In the genomic region with DNA sequence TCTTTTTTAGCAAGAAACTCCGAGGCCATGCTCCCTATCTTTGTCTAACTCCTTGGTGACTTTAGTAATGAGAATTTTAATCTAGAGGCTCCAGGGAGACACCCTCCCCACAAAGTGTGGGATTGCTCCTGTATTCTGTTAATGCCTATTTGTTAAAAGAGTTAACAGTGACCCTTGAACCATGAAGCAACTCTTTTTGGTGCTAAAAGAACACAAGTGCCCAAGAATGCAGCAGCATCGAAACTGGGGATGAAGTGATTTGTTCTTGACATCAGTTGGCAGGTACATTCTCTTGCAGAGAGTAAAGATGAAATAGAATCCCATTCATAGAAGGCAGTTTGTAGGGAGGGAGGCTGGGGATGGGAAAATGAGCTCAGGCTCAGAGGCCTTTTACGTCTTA, we compare ENCODE assay signal across 18 cellular contexts. TPM values are rescaled to one million over a fixed set of nuclear protein-coding genes. Genes with fewer than 3 reads are reported as not detected.
DNase-seq lines count a peak whose midpoint lies in the region; ATAC-seq and TF ChIP-seq lines count a peak whose summit lies in the region.
"Had no signal": no experiment of that assay in that cellular context is flagged by ENCODE, and none has a peak within 500 bp of the region (broad histone marks: within the 10 kb centered on the region; RNA-seq: fewer than 3 reads in every experiment).

No MANE protein-coding gene starts in this region.

- no peaks in the 10 kb centered on the region for H3K27me3 ChIP-seq in liver (ENCODE audit: control insufficient read depth in 4 of 4, insufficient read depth in 4 of 4, low read length in 3 of 4)
- no peaks in the 10 kb centered on the region for H3K27me3 ChIP-seq in neural progenitor cell
- H3K27me3 ChIP-seq: BLaER1 treated with 17β-estradiol and CSF1 and Interleukin-3, amounts not matched to agents 10 nM and 100 nM had no signal

- no peaks in the 10 kb centered on the region for H3K36me3 ChIP-seq in liver (ENCODE audit: control insufficient read depth in 4 of 4, insufficient read depth in 3 of 4, low read depth in 1 of 4, low read length in 3 of 4)
- H3K36me3 ChIP-seq in neural progenitor cell: peaks cover 5% of the 10 kb centered on the region
- H3K36me3 ChIP-seq in mucosa of descending colon (ENCODE audit: low read depth): no peaks in the 10 kb centered on the region

- H3F3A ChIP-seq in neural progenitor cell (ENCODE audit: low read depth): peaks cover 15% of the 10 kb centered on the region

- WGBS in liver: 68% methylated on average over 3 of the region's 3 CpGs

- no peak overlapping the region for H3K4me3 ChIP-seq in liver (ENCODE audit: low read depth in 1 of 3, low read length in 3 of 3)
- no peak overlapping the region for H3K4me3 ChIP-seq in neural progenitor cell
- H3K4me3 ChIP-seq in mucosa of descending colon: no peak overlapping the region
- H3K4me3 ChIP-seq: A549; BLaER1 treated with 17β-estradiol and CSF1 and Interleukin-3, amounts not matched to agents 10 nM and 100 nM; GM12878 had no signal

- peaks cover 9% of the 10 kb centered on the region for H3K9me3 Mint-ChIP-seq in neural progenitor cell
- H3K9me3 Mint-ChIP-seq: CD4-positive, alpha-beta T cell; CD8-positive, alpha-beta T cell had no signal

- TF ChIP-seq RAD21 in liver (IDR thresholded peaks at IDR 0.05): no peak

- peaks cover 12% of the 10 kb centered on the region for H3K36me3 Mint-ChIP-seq in neural progenitor cell
- H3K36me3 Mint-ChIP-seq: CD8-positive, alpha-beta T cell had no signal

- peaks cover 76% of the 10 kb centered on the region for H4K20me1 ChIP-seq in neural progenitor cell (ENCODE audit: low read depth)

- H3K9me3 ChIP-seq in liver (ENCODE audit: control insufficient read depth in 4 of 4, low read length in 3 of 4) (no peaks in the 10 kb centered on the region), neural progenitor cell (ENCODE audit: low read depth) (no peaks in the 10 kb centered on the region), mucosa of descending colon (no peaks in the 10 kb centered on the region)
- H3K9me3 ChIP-seq: A549, Caco-2 had no signal

- no peak overlapping the region for H2AFZ ChIP-seq in neural progenitor cell (replicated peaks)

- no peaks in the 10 kb centered on the region for H3K4me1 ChIP-seq in liver (ENCODE audit: control insufficient read depth in 4 of 4, insufficient read depth in 4 of 4, low read length in 3 of 4)
- peaks cover 61% of the 10 kb centered on the region for H3K4me1 ChIP-seq in neural progenitor cell
- no peaks in the 10 kb centered on the region for H3K4me1 ChIP-seq in mucosa of descending colon (ENCODE audit: low read depth)

- peaks cover 41% of the 10 kb centered on the region for H3K4me1 Mint-ChIP-seq in neural progenitor cell

- peaks cover 99% of the 10 kb centered on the region for H3K79me2 ChIP-seq in neural progenitor cell (ENCODE audit: low read depth)

- no peak overlapping the region for H3K9ac ChIP-seq in liver (ENCODE audit: low read depth in 1 of 2, low read length in 2 of 2)
- H3K9ac ChIP-seq in neural progenitor cell: no peak overlapping the region
- H3K9ac ChIP-seq: BLaER1 treated with 17β-estradiol and CSF1 and Interleukin-3, amounts not matched to agents 10 nM and 100 nM had no signal

- ATAC-seq in mucosa of descending colon: no peak
- ATAC-seq: A549; CD8-positive, alpha-beta T cell; GM12878 had no signal

- H3K27me3 Mint-ChIP-seq in neural progenitor cell (ENCODE audit: insufficient read depth, low read depth): no peaks in the 10 kb centered on the region
- H3K27me3 Mint-ChIP-seq: B cell; CD4-positive, alpha-beta T cell had no signal

- H3K4me3 Mint-ChIP-seq in neural progenitor cell: no peak overlapping the region
- H3K4me3 Mint-ChIP-seq: B cell; CD4-positive, alpha-beta T cell; CD8-positive, alpha-beta T cell had no signal

- H3K4me2 ChIP-seq in neural progenitor cell: peak overlapping the region; percentile 59
- H3K4me2 ChIP-seq: A549 had no signal

- no peak overlapping the region for H3K27ac Mint-ChIP-seq in neural progenitor cell
- H3K27ac Mint-ChIP-seq: B cell; CD4-positive, alpha-beta T cell; CD8-positive, alpha-beta T cell had no signal

- TF ChIP-seq CTCF in liver (IDR thresholded peaks at IDR 0.05; ENCODE audit: low read depth, low read length, missing input control) (no peak), neural progenitor cell (IDR thresholded peaks at IDR 0.05) (no peak), mucosa of descending colon (IDR thresholded peaks at IDR 0.05) (no peak)

- no peak overlapping the region for H3K27ac ChIP-seq in liver (ENCODE audit: low read depth in 1 of 2, low read length in 2 of 2)
- H3K27ac ChIP-seq in neural progenitor cell: peak overlapping the region; percentile 1
- H3K27ac ChIP-seq: 22Rv1; A549; BLaER1 treated with 17β-estradiol and CSF1 and Interleukin-3, amounts not matched to agents 10 nM and 100 nM; C4-2B had no signal

- intact Hi-C loops in mucosa of descending colon (cut with DNase I, micrococcal nuclease): no loop called here

- DNase-seq in HuH-7 (ENCODE audit: low spot score): peak; percentile 31
- DNase-seq in neural progenitor cell (ENCODE audit: low spot score): no peak
- no peak for DNase-seq in NCI-H146 (lab: John Stamatoyannopoulos, UW)
- no peak for DNase-seq in GF-D8 (lab: John Stamatoyannopoulos, UW)
- DNase-seq in mucosa of descending colon: no peak
- DNase-seq: AML-193; Caco-2; Calu3; CD4-positive, alpha-beta T cell; CD8-positive, alpha-beta T cell; DMS79 treated with DMSO at 0.1 percent for 48 hours had no signal

TF ChIP-seq in liver, 16 proteins besides CTCF, POLR2A, EP300 and RAD21:
- peak; percentile 28 to 36 for TF ChIP-seq HNF4A (conservative IDR thresholded peaks at IDR 0.05)
- no peak for TF ChIP-seq GABPA (IDR thresholded peaks at IDR 0.05 in 1 of 2, conservative IDR thresholded peaks at IDR 0.05 in 1 of 2)
TF ChIP-seq in liver: peak in this region for 1.

RNA-seq across cellular contexts. Expression of gene FMNL2, which starts 50.0 kb away (rescaled TPM):
- total RNA-seq in liver: 1 to 10 TPM; 7.7 to 9.3 TPM
- 1 to 10 TPM; 1.5 to 2.5 TPM for polyA plus RNA-seq in liver
- total RNA-seq in neural progenitor cell (ENCODE audit: low replicate concordance): 64.8 and 99.7 TPM in 2 replicates
- total RNA-seq in mucosa of descending colon: 10 to 100 TPM; 11.5 to 25.4 (median 12.0) TPM
